19 cellular contexts compared by ENCODE assay signal in genomic region chr3:123319760-123320159, GRCh38.
DNase-seq lines count a peak whose midpoint lies in the region; ATAC-seq and TF ChIP-seq lines count a peak whose summit lies in the region.
"Had no signal": no experiment of that assay in that cellular context is flagged by ENCODE, and none has a peak within 500 bp of the region (broad histone marks: within the 10 kb centered on the region; RNA-seq: fewer than 3 reads in every experiment).

No MANE protein-coding gene starts in this region.

- H3K36me3 ChIP-seq in cardiac muscle cell (peaks cover 25% of the 10 kb centered on the region), lower lobe of right lung (no peaks in the 10 kb centered on the region), stomach smooth muscle (ENCODE audit: control insufficient read depth in 2 of 2, insufficient read depth in 2 of 2, low read length in 2 of 2) (peaks cover 41 to 45% of the 10 kb centered on the region in 2 donors)
- H3K36me3 ChIP-seq: prostate gland had no signal

- peaks cover 3% of the 10 kb centered on the region for H3K27me3 ChIP-seq in cardiac muscle cell
- no peaks in the 10 kb centered on the region for H3K27me3 ChIP-seq in lower lobe of right lung (ENCODE audit: low read depth)
- no peaks in the 10 kb centered on the region for H3K27me3 ChIP-seq in stomach smooth muscle (ENCODE audit: control insufficient read depth in 1 of 2, insufficient read depth in 2 of 2, low read length in 2 of 2)

- H3K4me1 ChIP-seq in cardiac muscle cell (ENCODE audit: low read depth): peaks cover 13% of the 10 kb centered on the region
- H3K4me1 ChIP-seq in lower lobe of right lung: no peaks in the 10 kb centered on the region
- H3K4me1 ChIP-seq in stomach smooth muscle (ENCODE audit: control insufficient read depth, insufficient read depth, low read length): peaks cover 15% of the 10 kb centered on the region
- H3K4me1 ChIP-seq: prostate gland had no signal

- H3K9me3 ChIP-seq in cardiac muscle cell (ENCODE audit: low read depth) (no peaks in the 10 kb centered on the region), lower lobe of right lung (no peaks in the 10 kb centered on the region), stomach smooth muscle (ENCODE audit: control insufficient read depth in 2 of 2, low read length in 2 of 2) (no peaks in the 10 kb centered on the region)
- H3K9me3 ChIP-seq: prostate gland had no signal

- DNase-seq in cardiac muscle cell (ENCODE audit: low read depth in 1 of 2, low spot score in 1 of 2) (peak in 1 of 2 donors; percentile 69), Right ventricle myocardium inferior (ENCODE audit: missing footprints) (no peak), left cardiac atrium (no peak), lower lobe of right lung (peak; percentile 37), superior temporal gyrus (ENCODE audit: extremely low spot score) (no peak), NCI-H2107 treated with DMSO at 0.1 percent for 48 hours (lab: John Stamatoyannopoulos, UW; ENCODE audit: unreplicated experiment) (no peak)
- DNase-seq: activated B cell treated with CpG ODN at 0.5 μM for 24 hours; AML-193; anterior cingulate cortex; CD8-positive, alpha-beta memory T cell; GF-D8; NCI-H2171 treated with DMSO at 0.1 percent for 48 hours; NCI-H526; substantia nigra; T-helper 9 cell had no signal

- H3K27ac ChIP-seq in cardiac muscle cell (peak overlapping the region; percentile 15), lower lobe of right lung (no peak overlapping the region), stomach smooth muscle (ENCODE audit: low read length) (peak overlapping the region; percentile 55)
- H3K27ac ChIP-seq: prostate gland had no signal

- no peak for TF ChIP-seq CTCF in cardiac muscle cell (IDR thresholded peaks at IDR 0.05; ENCODE audit: low read depth, low read length)
- no peak for TF ChIP-seq CTCF in lower lobe of right lung (IDR thresholded peaks at IDR 0.05)

- no peak overlapping the region for H3K9ac ChIP-seq in stomach smooth muscle (ENCODE audit: low read length in 2 of 2)

- no peak overlapping the region for H3K4me3 ChIP-seq in cardiac muscle cell
- H3K4me3 ChIP-seq in lower lobe of right lung: no peak overlapping the region
- H3K4me3 ChIP-seq in stomach smooth muscle (ENCODE audit: low read length in 2 of 2): no peak overlapping the region
- H3K4me3 ChIP-seq: prostate gland had no signal

- ATAC-seq in Right ventricle myocardium inferior: no peak
- peak; percentile 24 to 32 for ATAC-seq in left cardiac atrium
- ATAC-seq in lower lobe of right lung: no peak
- no peak for ATAC-seq in HG02938 (IDR thresholded peaks at IDR 0.05; ENCODE audit: unreplicated experiment)
- ATAC-seq: activated T-helper 17 cell treated with anti-CD3 and anti-CD28 coated beads, Interleukin-2, amount 50 U/mL, for 72 hours had no signal

- intact Hi-C loops in Right ventricle myocardium inferior (cut with DNase I) (no loop called here), left cardiac atrium (cut with DNase I) (loop anchor here in 1 of 2 donors (10.0 kb wide), 2 partner anchors 125 to 235 kb away; partner anchors contain the start of gene ADCY5), lower lobe of right lung (cut with DNase I) (no loop called here)

Comparison
In these comparisons a context has a peak if more than half of its experiments do, and no peak if none do; other contexts are left out.
1. ATAC-seq: peak in left cardiac atrium (2 of 2); none in Right ventricle myocardium inferior (single experiment), lower lobe of right lung (0 of 2) and HG02938 (single experiment).